ENCODE assay signal across 8 cellular contexts in the genomic region with DNA sequence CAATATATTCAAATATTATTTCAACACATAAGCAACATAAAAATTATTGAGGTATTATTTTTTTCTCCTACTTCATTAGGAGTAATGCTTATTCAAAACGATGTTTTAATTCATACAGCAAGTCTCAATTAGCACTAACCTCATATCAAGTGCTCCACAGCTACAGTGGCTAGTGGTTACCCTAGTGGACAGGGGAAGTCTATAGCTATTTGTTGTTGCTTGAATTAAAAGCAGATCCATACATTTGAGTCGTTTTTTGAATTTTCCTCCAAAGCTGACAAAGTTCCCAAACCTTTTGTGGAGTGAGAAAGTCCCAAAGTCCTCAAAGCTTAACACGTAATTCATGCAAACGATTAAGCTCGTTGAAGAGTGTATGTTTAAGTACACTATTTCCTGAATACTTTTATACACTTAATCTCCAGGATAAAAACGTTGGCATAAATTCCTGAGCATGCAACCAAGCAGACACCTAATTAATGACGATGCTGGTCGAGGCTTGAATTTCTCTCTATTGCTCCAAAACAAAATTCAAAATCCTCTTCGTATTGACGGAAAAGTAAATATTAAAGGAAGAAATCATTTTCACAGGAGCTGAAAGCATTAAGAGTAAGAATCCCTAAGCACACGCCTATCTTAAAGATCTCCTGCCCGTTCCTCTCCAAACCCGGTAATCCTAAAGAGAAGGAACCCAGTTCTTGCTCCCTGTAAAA. TPM values are rescaled to one million over a fixed set of nuclear protein-coding genes. Genes with fewer than 3 reads are reported as not detected.
DNase-seq lines count a peak whose midpoint lies in the region; ATAC-seq and TF ChIP-seq lines count a peak whose summit lies in the region.

No MANE protein-coding gene starts in this region.

- H3K4me1 Mint-ChIP-seq in progenitor cell of endocrine pancreas (ENCODE audit: low read depth): peaks cover 16% of the 10 kb centered on the region

- 2 to 6% methylated on average over 13 of the region's 13 CpGs for WGBS in esophagus squamous epithelium, 2 donors

- DNase-seq in NCI-H2227 (lab: John Stamatoyannopoulos, UW; ENCODE audit: unreplicated experiment) (peak; percentile 1), NCI-H2227 treated with DMSO at 0.1 percent for 48 hours (lab: John Stamatoyannopoulos, UW) (no peak), SK-MEL-5 (ENCODE audit: low read depth, low spot score) (peak; percentile 22), esophagus squamous epithelium (lab: John Stamatoyannopoulos, UW) (no peak), progenitor cell of endocrine pancreas (ENCODE audit: low spot score, unreplicated experiment) (no peak), NCI-H146 treated with DMSO at 0.1 percent for 48 hours (lab: John Stamatoyannopoulos, UW; ENCODE audit: unreplicated experiment) (no peak)
- no peak for DNase-seq in activated CD8-positive, alpha-beta memory T cell treated with anti-CD3 and anti-CD28 coated beads for 24 hours

- no peak for TF ChIP-seq POLR2A in esophagus squamous epithelium (IDR thresholded peaks at IDR 0.05)

- peak overlapping the region; percentile 57 to 97 (median 80) for H3K4me3 ChIP-seq in esophagus squamous epithelium

- intact Hi-C loops in esophagus squamous epithelium (cut with DNase I): no loop called here

- peak overlapping the region; percentile 93 for H3K27ac Mint-ChIP-seq in progenitor cell of endocrine pancreas

- H3K4me1 ChIP-seq in esophagus squamous epithelium: peaks cover 6 to 48% (median 14%) of the 10 kb centered on the region in 3 donors

- peaks cover 0 to 55% (median 2%) of the 10 kb centered on the region in 4 donors for H3K27me3 ChIP-seq in esophagus squamous epithelium

- ATAC-seq in GM21737 (IDR thresholded peaks at IDR 0.05; ENCODE audit: unreplicated experiment): no peak

- TF ChIP-seq CTCF in esophagus squamous epithelium (IDR thresholded peaks at IDR 0.05) (peak in 1 of 6 experiments; percentile 14), progenitor cell of endocrine pancreas (IDR thresholded peaks at IDR 0.05; ENCODE audit: unreplicated experiment) (peak; percentile 30)

- peaks cover 32% of the 10 kb centered on the region for H3K27me3 Mint-ChIP-seq in progenitor cell of endocrine pancreas

- peaks cover 2% of the 10 kb centered on the region for H3K36me3 Mint-ChIP-seq in progenitor cell of endocrine pancreas (ENCODE audit: insufficient read depth)

- peak overlapping the region; percentile 96 for H3K4me3 Mint-ChIP-seq in progenitor cell of endocrine pancreas (ENCODE audit: low read depth)

- no peaks in the 10 kb centered on the region for H3K9me3 Mint-ChIP-seq in progenitor cell of endocrine pancreas (ENCODE audit: low read depth)

- in situ Hi-C loops in SK-MEL-5 (cut with HindIII; ENCODE audit: low pct_unique_long_range_greater_than_20kb, low sequenced_read_pairs): no loop called here

- peak overlapping the region; percentile 81 to 96 (median 93) for H3K27ac ChIP-seq in esophagus squamous epithelium

- H3K36me3 ChIP-seq in esophagus squamous epithelium: no peaks in the 10 kb centered on the region

- no peaks in the 10 kb centered on the region for H3K9me3 ChIP-seq in esophagus squamous epithelium

RNA-seq across cellular contexts. Expression of gene VPS13C, which starts 1.0 kb away (rescaled TPM):
- 30.3 and 31.5 TPM in 2 replicates for total RNA-seq in SK-MEL-5 (2014; rRNA removed; shearing (Covaris generic))
- 16.2 and 20.8 TPM in 2 replicates for polyA plus RNA-seq in SK-MEL-5 (2015; cell fraction: cytosol; rRNA removed)
- 116 and 134 TPM in 2 replicates for polyA plus RNA-seq in SK-MEL-5 (2015; cell fraction: nucleus; rRNA removed)
- 10 to 100 TPM in 3 of 4 donors, 1 to 10 TPM in 1; 7.6 to 43.1 (median 18.0) TPM for total RNA-seq in esophagus squamous epithelium
- 47.7 and 57.1 TPM in 2 replicates for total RNA-seq in progenitor cell of endocrine pancreas

RNA-seq across cellular contexts. Expression of gene C2CD4A, which starts 7.5 kb away (rescaled TPM):
- total RNA-seq in SK-MEL-5 (2014; rRNA removed; shearing (Covaris generic)): not detected in 2 replicates
- polyA plus RNA-seq in SK-MEL-5 (2015; cell fraction: cytosol; rRNA removed): not detected in 2 replicates
- polyA plus RNA-seq in SK-MEL-5 (2015; cell fraction: nucleus; rRNA removed): not detected in 2 replicates
- 1 to 10 TPM in 1 of 4 donors, under 1 TPM in 3; 0.18 to 1.8 (median 0.19) TPM for total RNA-seq in esophagus squamous epithelium
- total RNA-seq in progenitor cell of endocrine pancreas: 0.17 and 0.20 TPM in 2 replicates

Comparison
In these comparisons a context has a peak if more than half of its experiments do, and no peak if none do; other contexts are left out.
1. DNase-seq: peak in NCI-H2227 (single experiment) and SK-MEL-5 (single experiment); none in NCI-H2227 treated with DMSO at 0.1 percent for 48 hours (single experiment), esophagus squamous epithelium (single experiment), progenitor cell of endocrine pancreas (single experiment), NCI-H146 treated with DMSO at 0.1 percent for 48 hours (single experiment) and activated CD8-positive, alpha-beta memory T cell treated with anti-CD3 and anti-CD28 coated beads for 24 hours (single experiment).